ENCODE assay signal across 17 cellular contexts in genomic region chr7:64905133-64905532, GRCh38. TPM values are rescaled to one million over a fixed set of nuclear protein-coding genes. Genes with fewer than 3 reads are reported as not detected.
DNase-seq lines count a peak whose midpoint lies in the region; ATAC-seq and TF ChIP-seq lines count a peak whose summit lies in the region.
"Had no signal": no experiment of that assay in that cellular context is flagged by ENCODE, and none has a peak within 500 bp of the region (broad histone marks: within the 10 kb centered on the region; RNA-seq: fewer than 3 reads in every experiment).

No MANE protein-coding gene starts in this region.

- 79 to 88% methylated on average over 12 of the region's 12 CpGs for WGBS in body of pancreas, 2 donors

- no peak for TF ChIP-seq CTCF in WTC11 (IDR thresholded peaks at IDR 0.05)
- TF ChIP-seq CTCF in body of pancreas (IDR thresholded peaks at IDR 0.05): no peak

- DNase-seq in ELF-1 (ENCODE audit: low read depth, low spot score) (peak; percentile 29), WTC11 (ENCODE audit: low spot score) (no peak), T-helper 17 cell (no peak), NCI-H510A treated with DMSO at 0.1 percent for 48 hours (lab: John Stamatoyannopoulos, UW) (no peak), body of pancreas (no peak)
- DNase-seq in effector memory CD4-positive, alpha-beta T cell: no peak
- DNase-seq: activated CD4-positive, alpha-beta T cell treated with anti-CD3 and anti-CD28 coated beads, Interleukin-2, amount 50 U/mL, for 1 hour; caudate nucleus; effector CD4-positive, alpha-beta T cell; NCI-H1436 treated with DMSO at 0.1 percent for 48 hours; NCI-H526 treated with DMSO at 0.1 percent for 48 hours; Peyer's patch; stomach; uterus had no signal

- no peaks in the 10 kb centered on the region for H3K9me3 ChIP-seq in iPS-20b (ENCODE audit: insufficient read depth, low read depth, low read length)
- no peaks in the 10 kb centered on the region for H3K9me3 ChIP-seq in T-helper 17 cell (ENCODE audit: control insufficient read depth, low read length, poor library complexity, severe bottlenecking)
- no peaks in the 10 kb centered on the region for H3K9me3 ChIP-seq in effector memory CD4-positive, alpha-beta T cell (ENCODE audit: control insufficient read depth, low read length)
- H3K9me3 ChIP-seq in body of pancreas: no peaks in the 10 kb centered on the region
- H3K9me3 ChIP-seq: Peyer's patch, stomach, uterus had no signal

- H3K27ac ChIP-seq in ACC112 (ENCODE audit: low read depth, low read length) (no peak overlapping the region), iPS-20b (ENCODE audit: low read length) (no peak overlapping the region), body of pancreas (no peak overlapping the region)
- no peak overlapping the region for H3K27ac ChIP-seq in effector memory CD4-positive, alpha-beta T cell (ENCODE audit: insufficient read depth, low read length, poor library complexity, severe bottlenecking)
- H3K27ac ChIP-seq: Peyer's patch, stomach, uterus had no signal

- no peak overlapping the region for H2AFZ ChIP-seq in ACC112 (ENCODE audit: low read length, unreplicated experiment)

- no peak for TF ChIP-seq POLR2A in body of pancreas (IDR thresholded peaks at IDR 0.05)

- peaks cover 14% of the 10 kb centered on the region for H3K36me3 Mint-ChIP-seq in WTC11
- no peaks in the 10 kb centered on the region for H3K36me3 Mint-ChIP-seq in T-helper 17 cell (ENCODE audit: low read depth)

- H3K4me3 ChIP-seq in ACC112 (ENCODE audit: low read depth, low read length) (peak overlapping the region; percentile 28), iPS-20b (ENCODE audit: low read length) (peak overlapping the region; percentile 85), body of pancreas (no peak overlapping the region)
- no peak overlapping the region for H3K4me3 ChIP-seq in effector memory CD4-positive, alpha-beta T cell (ENCODE audit: insufficient read depth, low read depth, low read length, poor library complexity, severe bottlenecking)
- H3K4me3 ChIP-seq: Peyer's patch, stomach, uterus had no signal

- peak overlapping the region; percentile 96 for H3K4me3 Mint-ChIP-seq in WTC11
- H3K4me3 Mint-ChIP-seq in T-helper 17 cell: no peak overlapping the region

- intact Hi-C loops in body of pancreas (cut with DNase I): no loop called here

- ATAC-seq in WTC11 (no peak), T-helper 17 cell (no peak), body of pancreas (no peak)
- ATAC-seq: SK-N-SH treated with all-trans-retinoic acid at 6 μM for 48 hours had no signal

- H3K9me3 Mint-ChIP-seq in WTC11: peaks cover 7% of the 10 kb centered on the region

- CTCF ChIA-PET in WTC11 (lab: Charles Lee): interaction anchor here (3.0 kb wide), 1 partner anchor 17 kb away, joined by 17 read pairs; no protein-coding TSS in a partner anchor

- H3K9ac ChIP-seq in iPS-20b (ENCODE audit: low read depth, low read length): peak overlapping the region; percentile 39; the same call in 1 of the 2 replicates

- H3K27me3 Mint-ChIP-seq in WTC11 (ENCODE audit: low read depth) (no peaks in the 10 kb centered on the region), T-helper 17 cell (no peaks in the 10 kb centered on the region)

- peaks cover 23% of the 10 kb centered on the region for H3K4me1 ChIP-seq in ACC112 (ENCODE audit: control insufficient read depth, insufficient read depth, low read length, unreplicated experiment)
- H3K4me1 ChIP-seq in iPS-20b (ENCODE audit: insufficient read depth, low read length): peaks cover 15% of the 10 kb centered on the region; the same call in 1 of the 2 replicates
- H3K4me1 ChIP-seq in effector memory CD4-positive, alpha-beta T cell (ENCODE audit: control insufficient read depth, insufficient read depth, low read length, poor library complexity, severe bottlenecking): peaks cover 15% of the 10 kb centered on the region
- peaks cover 14% of the 10 kb centered on the region for H3K4me1 ChIP-seq in body of pancreas
- H3K4me1 ChIP-seq: Peyer's patch had no signal

- H3K27ac Mint-ChIP-seq in WTC11: no peak overlapping the region
- no peak overlapping the region for H3K27ac Mint-ChIP-seq in T-helper 17 cell

- POLR2A ChIA-PET in WTC11 (lab: Charles Lee): no interaction called here

- H3K27me3 ChIP-seq in ACC112 (ENCODE audit: insufficient read depth, low read length) (no peaks in the 10 kb centered on the region), iPS-20b (ENCODE audit: insufficient read depth, low read length) (no peaks in the 10 kb centered on the region), body of pancreas (no peaks in the 10 kb centered on the region)
- no peaks in the 10 kb centered on the region for H3K27me3 ChIP-seq in effector memory CD4-positive, alpha-beta T cell (replicated peaks; ENCODE audit: control insufficient read depth, insufficient read depth, low read length, poor library complexity, severe bottlenecking)
- H3K27me3 ChIP-seq: Peyer's patch, stomach, uterus had no signal

- peaks cover 42% of the 10 kb centered on the region for H3K4me1 Mint-ChIP-seq in WTC11
- peaks cover 33% of the 10 kb centered on the region for H3K4me1 Mint-ChIP-seq in T-helper 17 cell

- no peaks in the 10 kb centered on the region for H3K36me3 ChIP-seq in ACC112 (ENCODE audit: insufficient read depth, low read length)
- H3K36me3 ChIP-seq in iPS-20b (ENCODE audit: insufficient read depth, low read depth, low read length): peaks cover 8% of the 10 kb centered on the region; the same call in 1 of the 2 replicates
- no peaks in the 10 kb centered on the region for H3K36me3 ChIP-seq in effector memory CD4-positive, alpha-beta T cell (ENCODE audit: control insufficient read depth, insufficient read depth, low read length)
- no peaks in the 10 kb centered on the region for H3K36me3 ChIP-seq in body of pancreas (replicated peaks in 1 of 2; ENCODE audit: insufficient read depth in 1 of 2, low read depth in 2 of 2)
- H3K36me3 ChIP-seq: Peyer's patch, stomach, uterus had no signal

- H3K79me2 ChIP-seq in ACC112 (ENCODE audit: control insufficient read depth, insufficient read depth, low read length, unreplicated experiment): peaks cover 60% of the 10 kb centered on the region

TF ChIP-seq in WTC11, 78 proteins besides CTCF, POLR2A, EP300 and RAD21:
- TF ChIP-seq SOX15 (CRISPR knock-in tag; IDR thresholded peaks at IDR 0.05): no peak
- TF ChIP-seq FOXJ3 (CRISPR knock-in tag; IDR thresholded peaks at IDR 0.05; ENCODE audit: borderline replicate concordance): no peak

RNA-seq across cellular contexts. Expression of gene ZNF273, which starts 2.1 kb away (rescaled TPM):
- total RNA-seq in WTC11 (2021) (11.3 to 12.8 TPM (median 12.1 TPM) in 3 replicates), T-helper 17 cell (1 to 10 TPM; 5.9 to 6.7 TPM), body of pancreas (10 to 100 TPM in 1 of 2 donors, 1 to 10 TPM in 1; 4.2 to 19.4 TPM)

Comparison
In these comparisons a context has a peak if more than half of its experiments do, and no peak if none do; other contexts are left out.
1. H3K4me3 ChIP-seq: peak in ACC112 (single experiment) and iPS-20b (single experiment); none in effector memory CD4-positive, alpha-beta T cell (single experiment) and body of pancreas (0 of 2).